ENCODE assay signal across 12 cellular contexts in the genomic region with DNA sequence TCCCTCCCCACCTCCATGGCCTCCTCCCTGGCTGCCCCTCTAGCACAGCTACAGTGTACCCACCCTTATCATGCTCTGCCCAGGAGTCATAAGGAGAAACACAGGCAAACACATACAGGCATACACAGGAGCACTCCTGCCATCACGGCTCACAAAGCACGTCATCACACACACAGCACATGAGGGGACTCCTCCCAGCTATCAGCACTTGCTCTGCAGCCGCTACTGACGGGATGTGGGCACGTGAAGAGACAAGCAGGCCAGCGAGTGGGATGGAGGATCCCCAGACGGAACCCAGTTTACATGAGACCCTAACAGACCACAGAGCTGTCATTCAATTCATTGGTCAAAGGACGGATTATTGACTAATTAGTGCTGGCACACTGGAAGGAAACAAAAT. TPM values are rescaled to one million over a fixed set of nuclear protein-coding genes. Genes with fewer than 3 reads are reported as not detected.
A peak's percentile ranks its signal among the peaks of the same experiment; 100 is the strongest.
DNase-seq lines count a peak whose midpoint lies in the region; ATAC-seq and TF ChIP-seq lines count a peak whose summit lies in the region.
"Had no signal": no experiment of that assay in that cellular context is flagged by ENCODE, and none has a peak within 500 bp of the region (broad histone marks: within the 10 kb centered on the region; RNA-seq: fewer than 3 reads in every experiment).

No MANE protein-coding gene starts in this region.

- peak overlapping the region; percentile 76 for H3K27ac ChIP-seq in layer of hippocampus (ENCODE audit: low read depth, low read length)
- H3K27ac ChIP-seq in upper lobe of right lung, result no peak overlapping the region
- H3K27ac ChIP-seq: colonic mucosa had no signal

- H3K9me3 Mint-ChIP-seq in activated naive CD4-positive, alpha-beta T cell treated with anti-CD3 and anti-CD28 coated beads, Interleukin-2, amount 10 ng/mL, durations not matched to agents 7 days and 5 days, result no peaks in the 10 kb centered on the region
- no peaks in the 10 kb centered on the region for H3K9me3 Mint-ChIP-seq in type B pancreatic cell

- no peak overlapping the region for H3K4me3 Mint-ChIP-seq in activated naive CD4-positive, alpha-beta T cell treated with anti-CD3 and anti-CD28 coated beads, Interleukin-2, amount 10 ng/mL, durations not matched to agents 7 days and 5 days
- H3K4me3 Mint-ChIP-seq in type B pancreatic cell, result no peak overlapping the region

- peaks cover 57% of the 10 kb centered on the region for H3K36me3 Mint-ChIP-seq in activated naive CD4-positive, alpha-beta T cell treated with anti-CD3 and anti-CD28 coated beads, Interleukin-2, amount 10 ng/mL, durations not matched to agents 7 days and 5 days
- H3K36me3 Mint-ChIP-seq in type B pancreatic cell, result no peaks in the 10 kb centered on the region

- no peak overlapping the region for H3K4me3 ChIP-seq in upper lobe of right lung
- H3K4me3 ChIP-seq: colonic mucosa, stomach had no signal

- peak; percentile 64 for DNase-seq in Right ventricle myocardium inferior (ENCODE audit: missing footprints)
- DNase-seq in cardiac septum (ENCODE audit: low spot score), result no peak
- DNase-seq in activated naive CD4-positive, alpha-beta T cell treated with anti-CD3 and anti-CD28 coated beads, Interleukin-2, amount 10 ng/mL, durations not matched to agents 7 days and 5 days, result peak; percentile 67
- no peak for DNase-seq in type B pancreatic cell (ENCODE audit: extremely low spot score, unreplicated experiment)
- no peak for DNase-seq in posterior vena cava (ENCODE audit: low spot score)
- no peak for DNase-seq in dermis blood vessel endothelial cell
- no peak for DNase-seq in upper lobe of right lung
- DNase-seq: colonic mucosa, GF-D8, KG1, stomach had no signal

- H3K27ac Mint-ChIP-seq in activated naive CD4-positive, alpha-beta T cell treated with anti-CD3 and anti-CD28 coated beads, Interleukin-2, amount 10 ng/mL, durations not matched to agents 7 days and 5 days, result peak overlapping the region; percentile 85
- H3K27ac Mint-ChIP-seq in type B pancreatic cell, result peak overlapping the region; percentile 14

- H3K4me1 ChIP-seq in upper lobe of right lung, result peaks cover 26% of the 10 kb centered on the region

- TF ChIP-seq CTCF in type B pancreatic cell (conservative IDR thresholded peaks at IDR 0.05), result no peak
- no peak for TF ChIP-seq CTCF in upper lobe of right lung (IDR thresholded peaks at IDR 0.05)

- no peaks in the 10 kb centered on the region for H3K9me3 ChIP-seq in upper lobe of right lung
- H3K9me3 ChIP-seq: colonic mucosa, stomach had no signal

- CTCF ChIA-PET in activated naive CD4-positive, alpha-beta T cell treated with anti-CD3 and anti-CD28 coated beads, Interleukin-2, amount 10 ng/mL, durations not matched to agents 7 days and 5 days (lab: Charles Lee), result interaction anchor here (1.0 to 1.4 kb wide), 3 partner anchors 14 to 105 kb away, joined by 3 to 6 read pairs (median 3); no protein-coding TSS in a partner anchor

- H3K27me3 ChIP-seq in layer of hippocampus (ENCODE audit: control insufficient read depth, insufficient read depth, low read length) (no peaks in the 10 kb centered on the region), upper lobe of right lung (no peaks in the 10 kb centered on the region)
- H3K27me3 ChIP-seq: colonic mucosa, stomach had no signal

- H3K4me1 Mint-ChIP-seq in activated naive CD4-positive, alpha-beta T cell treated with anti-CD3 and anti-CD28 coated beads, Interleukin-2, amount 10 ng/mL, durations not matched to agents 7 days and 5 days, result peaks cover 92% of the 10 kb centered on the region
- H3K4me1 Mint-ChIP-seq in type B pancreatic cell (ENCODE audit: unreplicated experiment), result peaks cover 38% of the 10 kb centered on the region

- no peaks in the 10 kb centered on the region for H3K36me3 ChIP-seq in upper lobe of right lung
- H3K36me3 ChIP-seq: colonic mucosa had no signal

- ATAC-seq in Right ventricle myocardium inferior, result peak; percentile 54
- no peak for ATAC-seq in upper lobe of right lung

- no peaks in the 10 kb centered on the region for H3K27me3 Mint-ChIP-seq in activated naive CD4-positive, alpha-beta T cell treated with anti-CD3 and anti-CD28 coated beads, Interleukin-2, amount 10 ng/mL, durations not matched to agents 7 days and 5 days
- H3K27me3 Mint-ChIP-seq in type B pancreatic cell, result no peaks in the 10 kb centered on the region

- intact Hi-C loops in Right ventricle myocardium inferior (cut with DNase I) (no loop called here), cardiac septum (cut with DNase I) (no loop called here), posterior vena cava (cut with DNase I) (no loop called here), upper lobe of right lung (cut with DNase I) (no loop called here)

RNA-seq across cellular contexts. Expression of a gene that starts 53.7 kb away (rescaled TPM):
- total RNA-seq in Right ventricle myocardium inferior (24.1 TPM), cardiac septum (21.4 TPM), type B pancreatic cell (ENCODE audit: low replicate concordance) (32.3 and 43.6 TPM in 2 replicates), posterior vena cava (10 to 100 TPM; 10.0 to 14.1 TPM), dermis blood vessel endothelial cell (2.9 and 8.1 TPM in 2 replicates), upper lobe of right lung (46.2 TPM)

Comparison
In these comparisons a context has a peak if more than half of its experiments do, and no peak if none do; other contexts are left out.
1. DNase-seq: peak in Right ventricle myocardium inferior (single experiment) and activated naive CD4-positive, alpha-beta T cell treated with anti-CD3 and anti-CD28 coated beads, Interleukin-2, amount 10 ng/mL, durations not matched to agents 7 days and 5 days (single experiment); none in cardiac septum (single experiment), type B pancreatic cell (single experiment), posterior vena cava (single experiment), dermis blood vessel endothelial cell (single experiment) and upper lobe of right lung (single experiment).